In genomic region chr20:44597516-44597915, GRCh38 we compare ENCODE assay signal across 16 cellular contexts. TPM values are rescaled to one million over a fixed set of nuclear protein-coding genes. Genes with fewer than 3 reads are reported as not detected.
A peak's percentile ranks its signal among the peaks of the same experiment; 100 is the strongest.
DNase-seq lines count a peak whose midpoint lies in the region; ATAC-seq and TF ChIP-seq lines count a peak whose summit lies in the region.
"Had no signal": no experiment of that assay in that cellular context is flagged by ENCODE, and none has a peak within 500 bp of the region (broad histone marks: within the 10 kb centered on the region; RNA-seq: fewer than 3 reads in every experiment).

No MANE protein-coding gene starts in this region.

- no peaks in the 10 kb centered on the region for H3K9me3 Mint-ChIP-seq in natural killer cell treated with Interleukin-12 subunit alpha and Interleukin-12 subunit beta and Interleukin-15 and Interleukin-18, amount 100 ng/mL, for 72 hours
- no peaks in the 10 kb centered on the region for H3K9me3 Mint-ChIP-seq in natural killer cell
- H3K9me3 Mint-ChIP-seq: activated CD4-positive, alpha-beta T cell treated with anti-CD3 and anti-CD28 coated beads, Interleukin-2, amount 10 ng/mL, durations not matched to agents 7 days and 5 days; activated T-cell treated with anti-CD3 and anti-CD28 coated beads, Interleukin-2, amount 50 U/mL, for 4 hours; neural crest cell had no signal

- no peaks in the 10 kb centered on the region for H3K36me3 Mint-ChIP-seq in natural killer cell treated with Interleukin-12 subunit alpha and Interleukin-12 subunit beta and Interleukin-15 and Interleukin-18, amount 100 ng/mL, for 72 hours
- no peaks in the 10 kb centered on the region for H3K36me3 Mint-ChIP-seq in natural killer cell

- TF ChIP-seq CTCF in natural killer cell (IDR thresholded peaks at IDR 0.05) (no peak), esophagus muscularis mucosa (IDR thresholded peaks at IDR 0.05) (no peak), prostate gland (IDR thresholded peaks at IDR 0.05) (no peak)

- H3K27ac Mint-ChIP-seq in natural killer cell treated with Interleukin-12 subunit alpha and Interleukin-12 subunit beta and Interleukin-15 and Interleukin-18, amount 100 ng/mL, for 72 hours = peak overlapping the region; percentile 79 to 92
- H3K27ac Mint-ChIP-seq in natural killer cell = peak overlapping the region in 1 of 2 donors; percentile 82
- H3K27ac Mint-ChIP-seq: T-helper 17 cell had no signal

- H3K4me3 ChIP-seq in esophagus muscularis mucosa = no peak overlapping the region
- H3K4me3 ChIP-seq in rectal smooth muscle tissue (ENCODE audit: low read length) = no peak overlapping the region
- no peak overlapping the region for H3K4me3 ChIP-seq in prostate gland
- H3K4me3 ChIP-seq: testis had no signal

- 82% methylated on average over 4 of the region's 4 CpGs for WGBS in esophagus muscularis mucosa
- 67% methylated on average over 4 of the region's 4 CpGs for WGBS in prostate gland

- H3K4me1 Mint-ChIP-seq in natural killer cell treated with Interleukin-12 subunit alpha and Interleukin-12 subunit beta and Interleukin-15 and Interleukin-18, amount 100 ng/mL, for 72 hours (ENCODE audit: low read depth in 2 of 2) = peaks cover 15 to 20% of the 10 kb centered on the region in 2 donors
- H3K4me1 Mint-ChIP-seq in natural killer cell = peaks cover 12 to 23% of the 10 kb centered on the region in 2 donors

- H3K27me3 ChIP-seq in esophagus muscularis mucosa = no peaks in the 10 kb centered on the region
- H3K27me3 ChIP-seq in rectal smooth muscle tissue (ENCODE audit: control insufficient read depth, insufficient read depth, low read length) = no peaks in the 10 kb centered on the region
- H3K27me3 ChIP-seq in prostate gland (replicated peaks; ENCODE audit: insufficient read depth) = no peaks in the 10 kb centered on the region
- H3K27me3 ChIP-seq: testis had no signal

- H3K4me3 Mint-ChIP-seq in natural killer cell treated with Interleukin-12 subunit alpha and Interleukin-12 subunit beta and Interleukin-15 and Interleukin-18, amount 100 ng/mL, for 72 hours = no peak overlapping the region
- no peak overlapping the region for H3K4me3 Mint-ChIP-seq in natural killer cell
- H3K4me3 Mint-ChIP-seq: activated CD4-positive, alpha-beta T cell treated with anti-CD3 and anti-CD28 coated beads, Interleukin-2, amount 10 ng/mL, durations not matched to agents 7 days and 5 days; activated T-cell treated with anti-CD3 and anti-CD28 coated beads, Interleukin-2, amount 50 U/mL, for 4 hours; neural crest cell; T-helper 17 cell had no signal

- TF ChIP-seq POLR2A in esophagus muscularis mucosa (IDR thresholded peaks at IDR 0.05; ENCODE audit: low read depth) (no peak), prostate gland (IDR thresholded peaks at IDR 0.05) (no peak)

- no peak for TF ChIP-seq EP300 in esophagus muscularis mucosa (IDR thresholded peaks at IDR 0.05)

- no peak for DNase-seq in natural killer cell treated with Interleukin-12 subunit alpha and Interleukin-12 subunit beta and Interleukin-15 and Interleukin-18, amount 100 ng/mL, for 72 hours (ENCODE audit: low spot score)
- DNase-seq in natural killer cell (no peak), esophagus muscularis mucosa (ENCODE audit: extremely low spot score) (no peak), prostate gland (ENCODE audit: low spot score) (no peak)
- DNase-seq in activated naive CD4-positive, alpha-beta T cell (lab: John Stamatoyannopoulos, UW) = no peak
- DNase-seq: activated CD4-positive, alpha-beta T cell treated with anti-CD3 and anti-CD28 coated beads, Interleukin-2, amount 10 ng/mL, durations not matched to agents 7 days and 5 days; activated T-cell treated with anti-CD3 and anti-CD28 coated beads, Interleukin-2, amount 50 U/mL, for 4 hours; effector CD8-positive, alpha-beta T cell; islet precursor cell; NCI-H1105 treated with DMSO at 0.1 percent for 48 hours; T-helper 17 cell; testis had no signal

- no peaks in the 10 kb centered on the region for H3K27me3 Mint-ChIP-seq in natural killer cell treated with Interleukin-12 subunit alpha and Interleukin-12 subunit beta and Interleukin-15 and Interleukin-18, amount 100 ng/mL, for 72 hours
- H3K27me3 Mint-ChIP-seq in natural killer cell (ENCODE audit: low read depth in 2 of 2) = no peaks in the 10 kb centered on the region
- H3K27me3 Mint-ChIP-seq: activated CD4-positive, alpha-beta T cell treated with anti-CD3 and anti-CD28 coated beads, Interleukin-2, amount 10 ng/mL, durations not matched to agents 7 days and 5 days had no signal

- H3K9ac ChIP-seq in rectal smooth muscle tissue (ENCODE audit: low read length) = no peak overlapping the region

- intact Hi-C loops in natural killer cell (cut with micrococcal nuclease) (loop anchor here (5.0 kb wide), 1 partner anchor 75 kb away; the partner anchor contains the start of gene SERINC3), esophagus muscularis mucosa (cut with DNase I) (no loop called here), prostate gland (cut with DNase I) (no loop called here)

- no peaks in the 10 kb centered on the region for H3K9me3 ChIP-seq in esophagus muscularis mucosa
- H3K9me3 ChIP-seq in prostate gland = no peaks in the 10 kb centered on the region
- H3K9me3 ChIP-seq: testis had no signal

- no peak for ATAC-seq in natural killer cell treated with Interleukin-12 subunit alpha and Interleukin-12 subunit beta and Interleukin-15 and Interleukin-18, amount 100 ng/mL, for 72 hours
- ATAC-seq in natural killer cell (no peak), GM21528 (IDR thresholded peaks at IDR 0.05; ENCODE audit: low FRiP score, unreplicated experiment) (no peak), GM18907 (IDR thresholded peaks at IDR 0.05; ENCODE audit: unreplicated experiment) (no peak)
- ATAC-seq: activated T-cell treated with anti-CD3 and anti-CD28 coated beads, Interleukin-2, amount 50 U/mL, for 4 hours; T-helper 17 cell had no signal

- H3K4me1 ChIP-seq in esophagus muscularis mucosa = peaks cover 92 to 100% (median 93%) of the 10 kb centered on the region in 4 donors
- peaks cover 50% of the 10 kb centered on the region for H3K4me1 ChIP-seq in rectal smooth muscle tissue (ENCODE audit: control insufficient read depth, insufficient read depth, low read length)
- no peaks in the 10 kb centered on the region for H3K4me1 ChIP-seq in prostate gland (replicated peaks)

- H3K36me3 ChIP-seq in esophagus muscularis mucosa (peaks cover 0 to 20% (median 1%) of the 10 kb centered on the region in 4 donors), rectal smooth muscle tissue (ENCODE audit: control insufficient read depth, insufficient read depth, low read length) (no peaks in the 10 kb centered on the region), prostate gland (no peaks in the 10 kb centered on the region)

- H3K27ac ChIP-seq in esophagus muscularis mucosa (replicated peaks in 1 of 4) (peak overlapping the region; percentile 88 to 93 (median 90)), rectal smooth muscle tissue (ENCODE audit: low read depth, low read length) (peak overlapping the region; percentile 69), prostate gland (no peak overlapping the region)

RNA-seq across cellular contexts. Expression of gene PKIG, which starts 15.1 kb away (rescaled TPM):
- total RNA-seq in natural killer cell treated with Interleukin-12 subunit alpha and Interleukin-12 subunit beta and Interleukin-15 and Interleukin-18, amount 100 ng/mL, for 72 hours = 1 to 10 TPM; 2.4 to 3.4 TPM
- total RNA-seq in natural killer cell = 1 to 10 TPM in 2 of 3 donors, under 1 TPM in 1; 0.82 to 1.5 (median 1.5) TPM
- 100 to 1,000 TPM; 305 to 398 (median 357) TPM for total RNA-seq in esophagus muscularis mucosa
- total RNA-seq in prostate gland = 10 to 100 TPM; 60.9 to 81.1 TPM

RNA-seq across cellular contexts. Expression of gene ADA, which starts 54.0 kb away (rescaled TPM):
- total RNA-seq in natural killer cell treated with Interleukin-12 subunit alpha and Interleukin-12 subunit beta and Interleukin-15 and Interleukin-18, amount 100 ng/mL, for 72 hours = 10 to 100 TPM; 31.9 to 42.7 TPM
- total RNA-seq in natural killer cell (10 to 100 TPM; 71.7 to 94.2 (median 73.9) TPM), esophagus muscularis mucosa (10 to 100 TPM in 3 of 4 donors, 1 to 10 TPM in 1; 9.6 to 18.4 (median 13.4) TPM), prostate gland (1 to 10 TPM; 1.1 to 10.0 TPM)

Comparison
In these comparisons a context has a peak if more than half of its experiments do, and no peak if none do; other contexts are left out.
1. H3K27ac ChIP-seq: peak in esophagus muscularis mucosa (4 of 4) and rectal smooth muscle tissue (single experiment); none in prostate gland (0 of 2).
2. RNA of gene PKIG, which starts 15.1 kb away (total RNA-seq): 305 to 398 TPM in esophagus muscularis mucosa and 60.9 to 81.1 TPM in prostate gland; 2.4 to 3.4 TPM in natural killer cell treated with Interleukin-12 subunit alpha and Interleukin-12 subunit beta and Interleukin-15 and Interleukin-18, amount 100 ng/mL, for 72 hours and 0.82 to 1.5 TPM in natural killer cell; every median in the first group is over 10 times any median in the second.